Comparison of ENCODE assay signal across 1 cellular context in genomic region chr7:96236198-96237039, GRCh38.
TF ChIP-seq lines count a peak whose summit lies in the region.

No MANE protein-coding gene starts in this region.

TF ChIP-seq in K562, 482 proteins besides CTCF, POLR2A, EP300 and RAD21 (continued from another document and continues in another):
- TF ChIP-seq ATF3 (IDR thresholded peaks at IDR 0.05): peak; percentile 95
- peak; percentile 94 for TF ChIP-seq ATF3 (CRISPR knock-in tag; conservative IDR thresholded peaks at IDR 0.05)
- peak; percentile 78 for TF ChIP-seq BHLHE40 (IDR thresholded peaks at IDR 0.05; ENCODE audit: low read length)
- TF ChIP-seq EP400 (IDR thresholded peaks at IDR 0.05): peak; percentile 78
- TF ChIP-seq NR4A1 (CRISPR knock-in tag; IDR thresholded peaks at IDR 0.05): no peak
- TF ChIP-seq NR4A1 (tag; IDR thresholded peaks at IDR 0.05): no peak
- no peak for TF ChIP-seq FOXA3 (CRISPR knock-in tag; conservative IDR thresholded peaks at IDR 0.05 in 1 of 2, IDR thresholded peaks at IDR 0.05 in 1 of 2)
- no peak for TF ChIP-seq SIN3A (IDR thresholded peaks at IDR 0.05; ENCODE audit: borderline replicate concordance in 2 of 2, control insufficient read depth in 1 of 2, low read depth in 2 of 2, low read length in 2 of 2)
- TF ChIP-seq AFF1 (IDR thresholded peaks at IDR 0.05; ENCODE audit: low read depth in 1 of 2, partially characterized antibody in 2 of 2): peak; percentile 69 to 90
- TF ChIP-seq FOSL1 (tag; conservative IDR thresholded peaks at IDR 0.05): peak; percentile 99
- no peak for TF ChIP-seq HMGN3 (IDR thresholded peaks at IDR 0.05; ENCODE audit: borderline replicate concordance, extremely low read depth, insufficient read length, low read depth, low read length)
- peak; percentile 83 for TF ChIP-seq RNF2 (IDR thresholded peaks at IDR 0.05)
- peak in 1 of 2 experiments; percentile 71; a peak in 1 of 3 replicates for TF ChIP-seq CBX3 (IDR thresholded peaks at IDR 0.05; ENCODE audit: borderline replicate concordance in 1 of 2, low read length in 2 of 2)
- no peak for TF ChIP-seq STAG1 (CRISPR knock-in tag; IDR thresholded peaks at IDR 0.05; ENCODE audit: borderline replicate concordance)
- TF ChIP-seq ARNT (IDR thresholded peaks at IDR 0.05): peak; percentile 88
- no peak for TF ChIP-seq CSDE1 (IDR thresholded peaks at IDR 0.05)
- peak; percentile 39 for TF ChIP-seq TBP (optimal IDR thresholded peaks at IDR 0.05; ENCODE audit: low read depth, low read length)
- no peak for TF ChIP-seq KDM4B (IDR thresholded peaks at IDR 0.05; ENCODE audit: borderline replicate concordance in 2 of 2, low read depth in 1 of 2)
- peak; percentile 38 for TF ChIP-seq PHF20 (IDR thresholded peaks at IDR 0.05; ENCODE audit: partially characterized antibody)
- peak in 1 of 2 experiments; percentile 98; a peak in 2 of 4 replicates for TF ChIP-seq FOXK2 (conservative IDR thresholded peaks at IDR 0.05 in 1 of 2, IDR thresholded peaks at IDR 0.05 in 1 of 2; ENCODE audit: low read depth in 2 of 2)
- TF ChIP-seq MAZ (CRISPR knock-in tag; conservative IDR thresholded peaks at IDR 0.05 in 1 of 2, IDR thresholded peaks at IDR 0.05 in 1 of 2): peak; percentile 58 to 77; a peak in 2 of 4 replicates
- peak; percentile 99 for TF ChIP-seq SMARCA4 (IDR thresholded peaks at IDR 0.05)
- TF ChIP-seq TOE1 (IDR thresholded peaks at IDR 0.05; ENCODE audit: borderline replicate concordance): peak; percentile 93
- TF ChIP-seq TOE1 (CRISPR knock-in tag; IDR thresholded peaks at IDR 0.05; ENCODE audit: borderline replicate concordance, low read depth): no peak
- no peak for TF ChIP-seq BMI1 (IDR thresholded peaks at IDR 0.05; ENCODE audit: low read length)
- TF ChIP-seq ZNF398 (CRISPR knock-in tag; IDR thresholded peaks at IDR 0.05): no peak
- no peak for TF ChIP-seq ZNF224 (CRISPR knock-in tag; IDR thresholded peaks at IDR 0.05)
- peak in 1 of 2 experiments; percentile 93; a peak in 2 of 4 replicates for TF ChIP-seq NONO (IDR thresholded peaks at IDR 0.05; ENCODE audit: low read depth in 2 of 2, low read length in 1 of 2)
- TF ChIP-seq DMBX1 (CRISPR knock-in tag; IDR thresholded peaks at IDR 0.05; ENCODE audit: borderline replicate concordance): no peak; the same call in 1 of the 2 replicates
- TF ChIP-seq ARID3A (IDR thresholded peaks at IDR 0.05; ENCODE audit: borderline replicate concordance, low read depth, low read length): peak; percentile 68; the same call in 1 of the 2 replicates
- TF ChIP-seq RBBP5 (IDR thresholded peaks at IDR 0.05; ENCODE audit: borderline replicate concordance, insufficient read depth, low read length, poor library complexity, severe bottlenecking): no peak
- TF ChIP-seq MAFF (IDR thresholded peaks at IDR 0.05; ENCODE audit: low read length): 0 out of 2 replicates have a peak, but pooled peaks have one; percentile 26
- peak; percentile 99 for TF ChIP-seq PRDM10 (IDR thresholded peaks at IDR 0.05; ENCODE audit: partially characterized antibody)
- TF ChIP-seq ATF4 (CRISPR knock-in tag; IDR thresholded peaks at IDR 0.05): peak; percentile 36; the same call in 1 of the 2 replicates
- peak; percentile 59 for TF ChIP-seq MTA2 (IDR thresholded peaks at IDR 0.05; ENCODE audit: low read depth)
- peak; percentile 89 for TF ChIP-seq SMAD1 (IDR thresholded peaks at IDR 0.05; ENCODE audit: low read depth, low read length, partially characterized antibody)
- no peak for TF ChIP-seq PKNOX1 (IDR thresholded peaks at IDR 0.05)
- TF ChIP-seq SMARCB1 (IDR thresholded peaks at IDR 0.05; ENCODE audit: insufficient read length, low read depth): no peak
- peak; percentile 71; the same call in 1 of the 2 replicates for TF ChIP-seq CHAMP1 (IDR thresholded peaks at IDR 0.05)
- peak; percentile 72 for TF ChIP-seq HDAC2 (IDR thresholded peaks at IDR 0.05)
- TF ChIP-seq ZHX1 (conservative IDR thresholded peaks at IDR 0.05; ENCODE audit: low read length): no peak
